9 cellular contexts compared by ENCODE assay signal in the genomic region with DNA sequence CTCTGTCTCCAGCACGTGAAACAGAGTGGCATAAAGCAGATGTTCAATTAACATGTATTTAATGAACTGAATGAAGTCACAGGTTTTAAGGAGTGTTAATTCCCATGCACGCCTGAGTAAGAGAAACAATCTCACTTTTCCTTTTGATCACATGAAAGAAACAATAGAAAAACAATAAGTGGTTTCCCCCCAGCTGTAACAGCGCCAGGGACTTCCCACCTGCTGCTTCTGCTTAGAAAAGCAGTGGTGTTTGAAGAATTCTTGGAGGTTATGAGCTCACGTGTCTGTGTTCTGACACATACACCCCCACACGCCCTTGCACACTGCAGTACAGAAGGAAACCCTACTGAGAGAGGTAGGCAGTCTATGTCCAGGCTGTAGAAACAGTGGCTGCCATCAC. TPM values are rescaled to one million over a fixed set of nuclear protein-coding genes. Genes with fewer than 3 reads are reported as not detected.
DNase-seq lines count a peak whose midpoint lies in the region; ATAC-seq, FAIRE-seq and TF ChIP-seq lines count a peak whose summit lies in the region.
"Had no signal": no experiment of that assay in that cellular context is flagged by ENCODE, and none has a peak within 500 bp of the region (broad histone marks: within the 10 kb centered on the region; RNA-seq: fewer than 3 reads in every experiment).

No MANE protein-coding gene starts in this region.

- no peak overlapping the region for H3K4ac ChIP-seq in H1 (replicated peaks; ENCODE audit: insufficient read length, low read depth, low read length)

- no peak overlapping the region for H3K18ac ChIP-seq in H1 (ENCODE audit: extremely low read depth, low read length)

- no peak overlapping the region for H3K4me3 ChIP-seq in H1 (ENCODE audit: extremely low read depth in 1 of 4, insufficient read depth in 2 of 4, low read depth in 3 of 4, low read length in 4 of 4)
- H3K4me3 ChIP-seq: pancreas had no signal

- H4K5ac ChIP-seq in H1 (ENCODE audit: insufficient read length, low read depth, low read length): no peak overlapping the region

- WGBS in H1 (ENCODE audit: extremely low coverage in 1 of 2, insufficient coverage in 1 of 2, insufficient read length in 1 of 2, insufficient replicate concordance in 2 of 2, low coverage in 1 of 2, low lambda C conversion rate in 2 of 2, missing lambda C conversion rate in 1 of 2), 2 experiments: 85% methylated on average over 5 of the region's 5 CpGs; no CpG with 5 or more reads in 1 of the 2 experiments

- no peak overlapping the region for H2AK5ac ChIP-seq in H1 (ENCODE audit: low read depth, low read length)

- H4K8ac ChIP-seq in H1 (ENCODE audit: extremely low read depth, insufficient read depth, low read length): no peak overlapping the region

- H3K27ac Mint-ChIP-seq in T-helper 17 cell (no peak overlapping the region), WTC11 (no peak overlapping the region)

- H2BK5ac ChIP-seq in H1 (ENCODE audit: low read depth, low read length): no peak overlapping the region

- no peak overlapping the region for H4K91ac ChIP-seq in H1 (replicated peaks; ENCODE audit: insufficient read length, low read length)

- no peak overlapping the region for H3K14ac ChIP-seq in H1 (ENCODE audit: insufficient read length)

- no peak for TF ChIP-seq EP300 in H1 (IDR thresholded peaks at IDR 0.05; ENCODE audit: borderline replicate concordance in 1 of 2, low read depth in 2 of 2, low read length in 2 of 2)

- H2AFZ ChIP-seq in H1 (ENCODE audit: low read length): no peak overlapping the region

- no peak overlapping the region for H3K56ac ChIP-seq in H1 (replicated peaks; ENCODE audit: insufficient read length, low read depth, low read length)

- peaks cover 49% of the 10 kb centered on the region for H3K27me3 Mint-ChIP-seq in T-helper 17 cell
- no peaks in the 10 kb centered on the region for H3K27me3 Mint-ChIP-seq in WTC11 (ENCODE audit: low read depth)

- H3K23ac ChIP-seq in H1 (ENCODE audit: insufficient read length): no peak overlapping the region

- H3K4me1 ChIP-seq in H1 (replicated peaks in 1 of 4; ENCODE audit: control insufficient read depth in 3 of 4, insufficient read depth in 4 of 4, low read length in 3 of 4): peaks cover 0 to 6% (median 0%) of the 10 kb centered on the region in 4 experiments; a peak in 2 of 7 replicates

- ATAC-seq in T-helper 17 cell: peak; percentile 93
- peak; percentile 60 for ATAC-seq in stimulated activated naive CD8-positive, alpha-beta T cell treated with anti-CD3 and anti-CD28 coated beads, Interleukin-15, Interleukin-2, amounts not matched to agents 100 U/mL and 50 U/mL, for 24 hours
- no peak for ATAC-seq in WTC11

- H3K27me3 ChIP-seq in H1 (replicated peaks in 1 of 4; ENCODE audit: control insufficient read depth in 3 of 4, extremely low read depth in 1 of 4, insufficient read depth in 3 of 4, low read length in 3 of 4): no peaks in the 10 kb centered on the region
- H3K27me3 ChIP-seq: pancreas had no signal

- H3K23me2 ChIP-seq in H1 (ENCODE audit: low read depth, low read length): no peaks in the 10 kb centered on the region; the same call in 1 of the 2 replicates

- TF ChIP-seq POLR2A in H1 (IDR thresholded peaks at IDR 0.05; ENCODE audit: control extremely low read depth in 1 of 2, low read depth in 2 of 2, low read length in 2 of 2): no peak

- POLR2A ChIA-PET in H1 (lab: Charles Lee; ENCODE audit: partially characterized antibody) (interaction anchor here (0.6 kb wide), 1 partner anchor 42 kb away, joined by 3 read pairs; no protein-coding TSS in a partner anchor), WTC11 (lab: Charles Lee) (no interaction called here)

- H3K27ac ChIP-seq in H1 (ENCODE audit: low read depth, low read length): no peak overlapping the region

- TF ChIP-seq CTCF in H1 (IDR thresholded peaks at IDR 0.05; ENCODE audit: control extremely low read depth in 1 of 3, insufficient read depth in 1 of 3, low read depth in 1 of 3, low read length in 3 of 3): no peak
- no peak for TF ChIP-seq CTCF in WTC11 (IDR thresholded peaks at IDR 0.05)

- H3K4me3 Mint-ChIP-seq in T-helper 17 cell: peak overlapping the region; percentile 15
- H3K4me3 Mint-ChIP-seq in WTC11: no peak overlapping the region

- no peak overlapping the region for H2BK20ac ChIP-seq in H1 (ENCODE audit: low read length)

- H3K79me1 ChIP-seq in H1 (ENCODE audit: low read depth, low read length): no peaks in the 10 kb centered on the region

- peak; percentile 22 for DNase-seq in activated CD4-positive, CD25-positive, alpha-beta regulatory T cell treated with anti-CD3 and anti-CD28 coated beads, Interleukin-2, amount 50 U/mL, for 16 hours (ENCODE audit: low read depth, low spot score)
- DNase-seq in activated CD4-positive, CD25-positive, alpha-beta regulatory T cell (lab: John Stamatoyannopoulos, UW): no peak
- peak in 1 of 3 donors; percentile 10 for DNase-seq in T-helper 17 cell
- no peak for DNase-seq in H1 (ENCODE audit: low read depth in 1 of 2, low spot score in 2 of 2)
- DNase-seq in stimulated activated naive CD8-positive, alpha-beta T cell treated with anti-CD3 and anti-CD28 coated beads, Interleukin-15, Interleukin-2, amounts not matched to agents 100 U/mL and 50 U/mL, for 24 hours: peak; percentile 27
- DNase-seq in NOMO-1 (lab: John Stamatoyannopoulos, UW; ENCODE audit: unreplicated experiment in 2 of 2): no peak
- DNase-seq in SKM-1 (lab: John Stamatoyannopoulos, UW; ENCODE audit: unreplicated experiment): no peak
- no peak for DNase-seq in WTC11 (ENCODE audit: low spot score)
- DNase-seq: pancreas had no signal

- 0 out of 2 replicates have a peak overlapping the region, but pooled peaks have one; percentile 55 for H2BK15ac ChIP-seq in H1 (ENCODE audit: low read length)

- H3K36me3 Mint-ChIP-seq in T-helper 17 cell (ENCODE audit: low read depth): no peaks in the 10 kb centered on the region
- no peaks in the 10 kb centered on the region for H3K36me3 Mint-ChIP-seq in WTC11

- no peaks in the 10 kb centered on the region for H4K20me1 ChIP-seq in H1 (replicated peaks in 1 of 2; ENCODE audit: control insufficient read depth in 1 of 2, insufficient read depth in 2 of 2, low read length in 2 of 2)

- no peaks in the 10 kb centered on the region for H3K79me2 ChIP-seq in H1 (ENCODE audit: control insufficient read depth in 1 of 2, insufficient read depth in 2 of 2, low read length in 2 of 2)

- CTCF ChIA-PET in H1 (lab: Charles Lee; ENCODE audit: partially characterized antibody): interaction anchor here (0.8 to 2.1 kb wide), 3 partner anchors 11 to 181 kb away, joined by 3 to 6 read pairs (median 3); no protein-coding TSS in a partner anchor
- CTCF ChIA-PET in WTC11 (lab: Charles Lee): interaction anchor here (0.9 to 1.1 kb wide), 2 partner anchors 10 to 28 kb away, joined by 3 read pairs; no protein-coding TSS in a partner anchor

- no peak overlapping the region for H3K4me2 ChIP-seq in H1 (ENCODE audit: insufficient read depth in 1 of 2, low read depth in 2 of 2, low read length in 2 of 2)

- no peaks in the 10 kb centered on the region for H3K36me3 ChIP-seq in H1 (ENCODE audit: control insufficient read depth in 2 of 4, insufficient read depth in 4 of 4, low read length in 3 of 4)
- H3K36me3 ChIP-seq: pancreas had no signal

- no peak overlapping the region for H2BK120ac ChIP-seq in H1 (replicated peaks; ENCODE audit: low read depth, low read length)

- no peak overlapping the region for H3K9ac ChIP-seq in H1 (replicated peaks in 1 of 4; ENCODE audit: extremely low read depth in 1 of 4, low read depth in 3 of 4, low read length in 3 of 4)

- no peak for TF ChIP-seq RAD21 in H1 (IDR thresholded peaks at IDR 0.05 in 1 of 2, conservative IDR thresholded peaks at IDR 0.05 in 1 of 2; ENCODE audit: low read depth in 2 of 2, low read length in 2 of 2)

- FAIRE-seq in H1 (lab: Jason Lieb, UNC): no peak
- FAIRE-seq: pancreas had no signal

- H3K9me3 ChIP-seq in T-helper 17 cell (ENCODE audit: control insufficient read depth, low read length, poor library complexity, severe bottlenecking) (no peaks in the 10 kb centered on the region), H1 (ENCODE audit: insufficient read depth in 2 of 2, low read depth in 1 of 2, low read length in 1 of 2) (no peaks in the 10 kb centered on the region)
- H3K9me3 ChIP-seq: pancreas had no signal

- H3K9me3 Mint-ChIP-seq in WTC11: no peaks in the 10 kb centered on the region

- H2BK12ac ChIP-seq in H1 (ENCODE audit: low read depth, low read length): no peak overlapping the region

- H3K4me1 Mint-ChIP-seq in T-helper 17 cell (peaks cover 25% of the 10 kb centered on the region), WTC11 (peaks cover 19% of the 10 kb centered on the region)

TF ChIP-seq in H1, 55 proteins besides CTCF, POLR2A, EP300 and RAD21 (continues in another document):
- TF ChIP-seq BACH1 (IDR thresholded peaks at IDR 0.05; ENCODE audit: low read length) (no peak), CREB1 (IDR thresholded peaks at IDR 0.05) (no peak), BCL11A (IDR thresholded peaks at IDR 0.05; ENCODE audit: low read depth in 2 of 2, low read length in 2 of 2) (no peak), CHD2 (IDR thresholded peaks at IDR 0.05; ENCODE audit: low read length) (no peak), SP1 (IDR thresholded peaks at IDR 0.05; ENCODE audit: low read depth, low read length) (no peak), SIN3A (conservative IDR thresholded peaks at IDR 0.05 in 1 of 2, IDR thresholded peaks at IDR 0.05 in 1 of 2; ENCODE audit: low read depth in 1 of 2, low read length in 2 of 2) (no peak)

TF ChIP-seq in WTC11, 78 proteins besides CTCF, POLR2A, EP300 and RAD21 (continues in another document):
- TF ChIP-seq MXD4 (CRISPR knock-in tag; IDR thresholded peaks at IDR 0.05; ENCODE audit: borderline replicate concordance): no peak

RNA-seq across cellular contexts. Expression of gene FRMD4A, which starts 51.3 kb away (rescaled TPM):
- total RNA-seq in T-helper 17 cell (1 to 10 TPM; 1.3 to 2.7 TPM), WTC11 (2021) (17.5 to 35.5 TPM (median 22.9 TPM) in 3 replicates)
- total RNA-seq in H1 (2021; fragmentation: NEBNext Ultra II Directional; extraction: Animal tissue kit (Norgen Biotek cat#: 25700)): 37.2 and 39.6 TPM in 2 replicates
- polyA plus RNA-seq in H1 (2011; rRNA removed): 26.2 and 38.6 TPM in 2 replicates
- 20.1 TPM for polyA plus RNA-seq in H1 (2011; cell fraction: cytosol; rRNA removed)
- polyA plus RNA-seq in H1 (2011; cell fraction: nucleus; rRNA removed): 44.7 TPM
- polyA plus RNA-seq in H1 (2012, experiment 1 of 2): 22.6 to 31.1 TPM (median 30.7 TPM) in 4 replicates
- 11.4 TPM for polyA plus RNA-seq in H1 (2012, experiment 2 of 2)
- polyA plus RNA-seq in H1 (2013, experiment 1 of 2): 32.4 TPM
- polyA plus RNA-seq in H1 (2013, experiment 2 of 2): 28.2 TPM
- polyA minus RNA-seq in H1 (2011; rRNA and poly(A)+ RNA removed): 52.1 and 54.0 TPM in 2 replicates
- 24.0 TPM for polyA minus RNA-seq in H1 (2011; cell fraction: cytosol; rRNA and poly(A)+ RNA removed)
- polyA minus RNA-seq in H1 (2011; cell fraction: nucleus; rRNA and poly(A)+ RNA removed): 104 TPM

Comparison
In these comparisons a context has a peak if more than half of its experiments do, and no peak if none do; other contexts are left out.
1. DNase-seq: peak in activated CD4-positive, CD25-positive, alpha-beta regulatory T cell treated with anti-CD3 and anti-CD28 coated beads, Interleukin-2, amount 50 U/mL, for 16 hours (single experiment) and stimulated activated naive CD8-positive, alpha-beta T cell treated with anti-CD3 and anti-CD28 coated beads, Interleukin-15, Interleukin-2, amounts not matched to agents 100 U/mL and 50 U/mL, for 24 hours (single experiment); none in activated CD4-positive, CD25-positive, alpha-beta regulatory T cell (0 of 4), H1 (0 of 2), NOMO-1 (0 of 2), SKM-1 (single experiment) and WTC11 (single experiment).